Comparison of ENCODE assay signal across 23 cellular contexts in the genomic region with DNA sequence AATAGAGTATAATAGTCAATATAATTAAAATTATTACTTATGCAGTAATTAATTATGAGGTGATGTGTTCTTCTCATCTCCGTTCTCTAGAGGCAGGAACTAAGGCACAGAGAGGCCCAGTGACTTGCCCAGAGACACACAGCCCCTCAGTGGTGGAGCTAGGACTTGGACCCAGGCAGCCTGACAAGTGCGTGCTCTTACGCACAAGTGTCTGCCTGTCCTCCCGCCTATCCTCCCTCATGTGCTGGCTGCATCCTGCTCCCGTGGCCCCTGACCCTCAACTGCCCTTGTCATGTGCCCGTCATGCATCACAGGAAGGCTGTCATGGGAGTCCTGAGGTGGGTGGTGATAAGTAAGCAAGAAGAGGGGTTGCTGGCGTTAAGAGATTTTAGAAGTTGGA. TPM values are rescaled to one million over a fixed set of nuclear protein-coding genes. Genes with fewer than 3 reads are reported as not detected.
A peak's percentile ranks its signal among the peaks of the same experiment; 100 is the strongest.
DNase-seq lines count a peak whose midpoint lies in the region; ATAC-seq and TF ChIP-seq lines count a peak whose summit lies in the region.
"Had no signal": no experiment of that assay in that cellular context is flagged by ENCODE, and none has a peak within 500 bp of the region (broad histone marks: within the 10 kb centered on the region; RNA-seq: fewer than 3 reads in every experiment).

No MANE protein-coding gene starts in this region.

- peaks cover 90% of the 10 kb centered on the region for H3K36me3 Mint-ChIP-seq in activated CD4-positive, alpha-beta T cell treated with anti-CD3 and anti-CD28 coated beads, Interleukin-2, amount 10 ng/mL, durations not matched to agents 24 days and 14 days (ENCODE audit: low read depth)
- H3K36me3 Mint-ChIP-seq in activated T-helper 17 cell treated with anti-CD3 and anti-CD28 coated beads, Interleukin-2, amount 50 U/mL, for 72 hours (ENCODE audit: low read depth): peaks cover 100% of the 10 kb centered on the region
- no peaks in the 10 kb centered on the region for H3K36me3 Mint-ChIP-seq in chondrocyte (ENCODE audit: low read depth)

- H3K27ac Mint-ChIP-seq in activated CD4-positive, alpha-beta T cell treated with anti-CD3 and anti-CD28 coated beads, Interleukin-2, amount 10 ng/mL, durations not matched to agents 24 days and 14 days: peak overlapping the region; percentile 72
- peak overlapping the region; percentile 96 for H3K27ac Mint-ChIP-seq in activated T-helper 17 cell treated with anti-CD3 and anti-CD28 coated beads, Interleukin-2, amount 50 U/mL, for 72 hours
- H3K27ac Mint-ChIP-seq in chondrocyte (ENCODE audit: unreplicated experiment): no peak overlapping the region
- H3K27ac Mint-ChIP-seq: HFFc6 had no signal

- H2BK120ac ChIP-seq in neuronal stem cell (ENCODE audit: low read depth, low read length): no peak overlapping the region

- H3K36me3 ChIP-seq in HEK293 (ENCODE audit: control insufficient read depth in 2 of 2, insufficient read depth in 1 of 2, low read length in 2 of 2) (no peaks in the 10 kb centered on the region), neuronal stem cell (replicated peaks in 1 of 2; ENCODE audit: control insufficient read depth in 2 of 2, insufficient read depth in 2 of 2, low read length in 2 of 2) (no peaks in the 10 kb centered on the region), ascending aorta (no peaks in the 10 kb centered on the region)
- H3K36me3 ChIP-seq: heart right ventricle had no signal

- no peak overlapping the region for H3K4me3 ChIP-seq in HEK293 (ENCODE audit: low read depth, low read length)
- H3K4me3 ChIP-seq in neuronal stem cell (ENCODE audit: low read length in 2 of 2): no peak overlapping the region
- H3K4me3 ChIP-seq in ascending aorta: no peak overlapping the region
- H3K4me3 ChIP-seq: GM12878, heart right ventricle, lung had no signal

- H3K27me3 Mint-ChIP-seq in activated CD4-positive, alpha-beta T cell treated with anti-CD3 and anti-CD28 coated beads, Interleukin-2, amount 10 ng/mL, durations not matched to agents 24 days and 14 days: no peaks in the 10 kb centered on the region
- no peaks in the 10 kb centered on the region for H3K27me3 Mint-ChIP-seq in activated T-helper 17 cell treated with anti-CD3 and anti-CD28 coated beads, Interleukin-2, amount 50 U/mL, for 72 hours
- H3K27me3 Mint-ChIP-seq in chondrocyte (ENCODE audit: low read depth): peaks cover 69% of the 10 kb centered on the region

- WGBS in neuronal stem cell (ENCODE audit: extremely low coverage in 2 of 2, insufficient read length in 2 of 2, insufficient replicate concordance in 1 of 2), 2 donors: no CpG with 5 or more reads among the region's 7 CpGs

- no peak overlapping the region for H2AK5ac ChIP-seq in neuronal stem cell (ENCODE audit: low read depth, low read length)

- peak overlapping the region; percentile 81 for H3K4me3 Mint-ChIP-seq in activated CD4-positive, alpha-beta T cell treated with anti-CD3 and anti-CD28 coated beads, Interleukin-2, amount 10 ng/mL, durations not matched to agents 24 days and 14 days
- H3K4me3 Mint-ChIP-seq in activated T-helper 17 cell treated with anti-CD3 and anti-CD28 coated beads, Interleukin-2, amount 50 U/mL, for 72 hours: peak overlapping the region; percentile 85
- no peak overlapping the region for H3K4me3 Mint-ChIP-seq in chondrocyte (ENCODE audit: unreplicated experiment)
- H3K4me3 Mint-ChIP-seq: HFFc6 had no signal

- H4K8ac ChIP-seq in neuronal stem cell (ENCODE audit: low read depth, low read length): no peak overlapping the region

- H3K27me3 ChIP-seq in neuronal stem cell (ENCODE audit: control insufficient read depth in 3 of 3, insufficient read depth in 3 of 3, low read depth in 1 of 3, low read length in 3 of 3): peaks cover 0 to 16% (median 0%) of the 10 kb centered on the region in 3 experiments
- no peaks in the 10 kb centered on the region for H3K27me3 ChIP-seq in ascending aorta
- H3K27me3 ChIP-seq: heart right ventricle had no signal

- H4K91ac ChIP-seq in neuronal stem cell (ENCODE audit: low read depth, low read length, poor library complexity): no peak overlapping the region

- no peak overlapping the region for H3K4me2 ChIP-seq in neuronal stem cell (ENCODE audit: insufficient read depth, low read length, poor library complexity, severe bottlenecking)

- H3K4me1 ChIP-seq in HEK293 (ENCODE audit: control insufficient read depth, insufficient read depth, low read length) (no peaks in the 10 kb centered on the region), neuronal stem cell (ENCODE audit: control insufficient read depth in 2 of 2, insufficient read depth in 1 of 2, low read depth in 1 of 2, low read length in 2 of 2) (peaks cover 0 to 4% of the 10 kb centered on the region in 2 donors), ascending aorta (peaks cover 0 to 2% of the 10 kb centered on the region in 2 donors)

- no peaks in the 10 kb centered on the region for H3K9me3 ChIP-seq in HEK293 (ENCODE audit: control insufficient read depth, insufficient read depth, low read depth, low read length)
- H3K9me3 ChIP-seq in neuronal stem cell (replicated peaks in 1 of 2; ENCODE audit: control insufficient read depth in 2 of 2, insufficient read depth in 1 of 2, low read depth in 1 of 2, low read length in 2 of 2): peaks cover 0 to 3% of the 10 kb centered on the region in 2 donors
- no peaks in the 10 kb centered on the region for H3K9me3 ChIP-seq in ascending aorta
- H3K9me3 ChIP-seq: heart right ventricle had no signal

- CTCF ChIA-PET in HEK293 (lab: Yijun Ruan, JAX): no interaction called here

- H3K23ac ChIP-seq in neuronal stem cell (ENCODE audit: low read depth, low read length, poor library complexity): no peak overlapping the region

- no peaks in the 10 kb centered on the region for H3K79me1 ChIP-seq in neuronal stem cell (ENCODE audit: low read depth, low read length)

- intact Hi-C loops in activated CD4-positive, alpha-beta T cell treated with anti-CD3 and anti-CD28 coated beads, Interleukin-2, amount 10 ng/mL, durations not matched to agents 24 days and 14 days (cut with micrococcal nuclease): loop anchor here (5.0 kb wide), 1 partner anchor 236 kb away; a partner anchor contains a TSS
- intact Hi-C loops in ascending aorta (cut with DNase I): no loop called here

- peak; percentile 57 for DNase-seq in activated CD4-positive, alpha-beta T cell treated with anti-CD3 and anti-CD28 coated beads, Interleukin-2, amount 10 ng/mL, durations not matched to agents 24 days and 14 days
- DNase-seq in activated CD4-positive, alpha-beta T cell treated with anti-CD3 and anti-CD28 coated beads for 4 hours: no peak
- DNase-seq in neuronal stem cell (ENCODE audit: low spot score) (no peak), chondrocyte (ENCODE audit: low spot score) (no peak), ascending aorta (ENCODE audit: low spot score in 2 of 2) (no peak)
- DNase-seq: C1 segment of cervical spinal cord; DMS 273 treated with DMSO at 0.1 percent for 48 hours; GDM1; heart right ventricle; HFFc6; NCI-H1092 treated with DMSO at 0.1 percent for 48 hours; NCI-H526 treated with DMSO at 0.1 percent for 48 hours; posterior cingulate gyrus; Right ventricle myocardium superior; stimulated activated CD4-positive, alpha-beta T cell treated with anti-CD3 and anti-CD28 coated beads, Interleukin-4, amount 100 ng/mL, for 1 hour had no signal

- no peak for ATAC-seq in activated T-helper 17 cell treated with anti-CD3 and anti-CD28 coated beads, Interleukin-2, amount 50 U/mL, for 72 hours (replicated peaks)
- ATAC-seq in HG02798 (IDR thresholded peaks at IDR 0.05; ENCODE audit: poor library complexity, unreplicated experiment): no peak
- ATAC-seq: GM12878, heart right ventricle had no signal

- H2BK5ac ChIP-seq in neuronal stem cell (ENCODE audit: low read length): no peak overlapping the region

- H3K4ac ChIP-seq in neuronal stem cell (ENCODE audit: low read length): peak overlapping the region; percentile 54

- H3K14ac ChIP-seq in neuronal stem cell (ENCODE audit: low read length): no peak overlapping the region

- H3K9me3 Mint-ChIP-seq in activated CD4-positive, alpha-beta T cell treated with anti-CD3 and anti-CD28 coated beads, Interleukin-2, amount 10 ng/mL, durations not matched to agents 24 days and 14 days: no peaks in the 10 kb centered on the region
- H3K9me3 Mint-ChIP-seq in activated T-helper 17 cell treated with anti-CD3 and anti-CD28 coated beads, Interleukin-2, amount 50 U/mL, for 72 hours: no peaks in the 10 kb centered on the region
- no peaks in the 10 kb centered on the region for H3K9me3 Mint-ChIP-seq in chondrocyte (ENCODE audit: low read depth)
- H3K9me3 Mint-ChIP-seq: HFFc6 had no signal

- H2BK12ac ChIP-seq in neuronal stem cell (ENCODE audit: low read length): peak overlapping the region; percentile 69

- peaks cover 83% of the 10 kb centered on the region for H3K4me1 Mint-ChIP-seq in activated CD4-positive, alpha-beta T cell treated with anti-CD3 and anti-CD28 coated beads, Interleukin-2, amount 10 ng/mL, durations not matched to agents 24 days and 14 days
- H3K4me1 Mint-ChIP-seq in activated T-helper 17 cell treated with anti-CD3 and anti-CD28 coated beads, Interleukin-2, amount 50 U/mL, for 72 hours: peaks cover 85% of the 10 kb centered on the region
- H3K4me1 Mint-ChIP-seq in chondrocyte (ENCODE audit: low read depth): peaks cover 8% of the 10 kb centered on the region

- H2BK15ac ChIP-seq in neuronal stem cell (ENCODE audit: low read length): no peak overlapping the region

- no peak overlapping the region for H3K27ac ChIP-seq in HEK293 (ENCODE audit: extremely low read depth, low read depth, low read length)
- no peak overlapping the region for H3K27ac ChIP-seq in neuronal stem cell (replicated peaks; ENCODE audit: low read length)
- no peak overlapping the region for H3K27ac ChIP-seq in ascending aorta
- H3K27ac ChIP-seq: heart right ventricle had no signal

- H3K9ac ChIP-seq in neuronal stem cell (ENCODE audit: low read depth, low read length, poor library complexity): peak overlapping the region; percentile 33

- TF ChIP-seq CTCF in HEK293 (tag by site-specific recombination; IDR thresholded peaks at IDR 0.05) (no peak), chondrocyte (IDR thresholded peaks at IDR 0.05) (no peak), ascending aorta (IDR thresholded peaks at IDR 0.05) (no peak)

- peak overlapping the region; percentile 41 for H3K18ac ChIP-seq in neuronal stem cell (ENCODE audit: low read length)

- POLR2A ChIA-PET in HEK293 (lab: Yijun Ruan, JAX): no interaction called here

- no peak overlapping the region for H2AFZ ChIP-seq in neuronal stem cell (ENCODE audit: low read length)

RNA-seq across cellular contexts. Expression of a gene that starts 14.3 kb away (rescaled TPM):
- 965 and 989 TPM in 2 replicates for total RNA-seq in activated CD4-positive, alpha-beta T cell treated with anti-CD3 and anti-CD28 coated beads, Interleukin-2, amount 10 ng/mL, durations not matched to agents 24 days and 14 days
- 1,000 to 10,000 TPM; 1,342 to 1,348 TPM for total RNA-seq in activated T-helper 17 cell treated with anti-CD3 and anti-CD28 coated beads, Interleukin-2, amount 50 U/mL, for 72 hours
- not detected for polyA plus RNA-seq in neuronal stem cell (2013, experiment 1 of 2)
- polyA plus RNA-seq in neuronal stem cell (2013, experiment 2 of 2): not detected
- total RNA-seq in chondrocyte (not detected in 3 replicates), ascending aorta (not detected)
- total RNA-seq: astrocyte, HFFc6, myocyte, skeletal muscle tissue had no signal

RNA-seq across cellular contexts. Expression of a gene that starts 41.0 kb away (rescaled TPM):
- 258 and 262 TPM in 2 replicates for total RNA-seq in activated CD4-positive, alpha-beta T cell treated with anti-CD3 and anti-CD28 coated beads, Interleukin-2, amount 10 ng/mL, durations not matched to agents 24 days and 14 days
- total RNA-seq in activated T-helper 17 cell treated with anti-CD3 and anti-CD28 coated beads, Interleukin-2, amount 50 U/mL, for 72 hours: 100 to 1,000 TPM; 157 to 253 TPM
- polyA plus RNA-seq in neuronal stem cell (2013, experiment 1 of 2): 75.9 TPM
- polyA plus RNA-seq in neuronal stem cell (2013, experiment 2 of 2): 76.3 TPM
- total RNA-seq in chondrocyte (56.3 to 59.0 TPM (median 57.0 TPM) in 3 replicates), ascending aorta (22.7 TPM)

Comparison
In these comparisons a context has a peak if more than half of its experiments do, and no peak if none do; other contexts are left out.
1. RNA of a gene that starts 14.3 kb away (total RNA-seq): 1,342 to 1,348 TPM in activated T-helper 17 cell treated with anti-CD3 and anti-CD28 coated beads, Interleukin-2, amount 50 U/mL, for 72 hours and 965 to 989 TPM in activated CD4-positive, alpha-beta T cell treated with anti-CD3 and anti-CD28 coated beads, Interleukin-2, amount 10 ng/mL, durations not matched to agents 24 days and 14 days; not detected in chondrocyte and not detected in ascending aorta (single experiment); every median in the first group is over 100 times any median in the second.